Comparison of ENCODE assay signal across 7 cellular contexts in genomic region chr5:13307480-13307879, GRCh38.
"Had no signal": no experiment of that assay in that cellular context is flagged by ENCODE, and none has a peak within 500 bp of the region (broad histone marks: within the 10 kb centered on the region; RNA-seq: fewer than 3 reads in every experiment).

No MANE protein-coding gene starts in this region.

- ATAC-seq: HepG2, K562 had no signal

- H3K4me3 ChIP-seq: K562 had no signal

- DNase-seq: IMR-90, KBM-7, KG1 had no signal

- H3K27ac Mint-ChIP-seq: IgD-negative memory B cell had no signal

- H3K27ac ChIP-seq: HL-60 had no signal

- H3K36me3 Mint-ChIP-seq: IgD-negative memory B cell had no signal

- H3K27me3 Mint-ChIP-seq: IgD-negative memory B cell had no signal

- H3K4me3 Mint-ChIP-seq: IgD-negative memory B cell had no signal
